In genomic region chr3:148459931-148460513, GRCh38 we compare ENCODE assay signal across 11 cellular contexts.
A peak's percentile ranks its signal among the peaks of the same experiment; 100 is the strongest.
DNase-seq lines count a peak whose midpoint lies in the region; ATAC-seq, FAIRE-seq and TF ChIP-seq lines count a peak whose summit lies in the region.
"Had no signal": no experiment of that assay in that cellular context is flagged by ENCODE, and none has a peak within 500 bp of the region (broad histone marks: within the 10 kb centered on the region; RNA-seq: fewer than 3 reads in every experiment).

No MANE protein-coding gene starts in this region.

- CTCF ChIA-PET in activated naive CD4-positive, alpha-beta T cell treated with anti-CD3 and anti-CD28 coated beads, Interleukin-2, amount 10 ng/mL, durations not matched to agents 7 days and 5 days (lab: Charles Lee), result no interaction called here

- no peak overlapping the region for H3K4me3 Mint-ChIP-seq in progenitor cell of endocrine pancreas (ENCODE audit: low read depth)
- H3K4me3 Mint-ChIP-seq in activated naive CD4-positive, alpha-beta T cell treated with anti-CD3 and anti-CD28 coated beads, Interleukin-2, amount 10 ng/mL, durations not matched to agents 7 days and 5 days, result no peak overlapping the region
- H3K4me3 Mint-ChIP-seq: T-helper 17 cell had no signal

- peak; percentile 3 for TF ChIP-seq CTCF in bronchial epithelial cell (IDR thresholded peaks at IDR 0.05; ENCODE audit: insufficient read depth, low read length, severe bottlenecking)
- peak; percentile 17 for TF ChIP-seq CTCF in progenitor cell of endocrine pancreas (IDR thresholded peaks at IDR 0.05; ENCODE audit: unreplicated experiment)

- peak; percentile 3 for DNase-seq in GM04504 (ENCODE audit: low read depth)
- DNase-seq in KBM-7, result peak; percentile 8
- DNase-seq in bronchial epithelial cell (ENCODE audit: low read depth), result no peak
- DNase-seq in progenitor cell of endocrine pancreas (ENCODE audit: low spot score, unreplicated experiment), result no peak
- no peak for DNase-seq in left colon
- DNase-seq in UCSD-AML1 (lab: John Stamatoyannopoulos, UW; ENCODE audit: unreplicated experiment), result no peak
- DNase-seq in NCI-H2171 treated with DMSO at 0.1 percent for 48 hours (lab: John Stamatoyannopoulos, UW), result no peak
- no peak for DNase-seq in activated naive CD4-positive, alpha-beta T cell treated with anti-CD3 and anti-CD28 coated beads, Interleukin-2, amount 10 ng/mL, durations not matched to agents 7 days and 5 days
- DNase-seq: NCI-H1436 treated with DMSO at 0.1 percent for 48 hours, T-helper 17 cell had no signal

- ATAC-seq in left colon, result no peak
- ATAC-seq: activated naive CD4-positive, alpha-beta T cell treated with anti-CD3 and anti-CD28 coated beads, Interleukin-2, amount 50 U/mL, for 72 hours; T-helper 17 cell had no signal

- no peak for FAIRE-seq in bronchial epithelial cell (lab: Jason Lieb, UNC)

- H3K27me3 Mint-ChIP-seq in progenitor cell of endocrine pancreas, result no peaks in the 10 kb centered on the region
- no peaks in the 10 kb centered on the region for H3K27me3 Mint-ChIP-seq in activated naive CD4-positive, alpha-beta T cell treated with anti-CD3 and anti-CD28 coated beads, Interleukin-2, amount 10 ng/mL, durations not matched to agents 7 days and 5 days
- H3K27me3 Mint-ChIP-seq: T-helper 17 cell had no signal

- H3K36me3 Mint-ChIP-seq in progenitor cell of endocrine pancreas (ENCODE audit: insufficient read depth), result peaks cover 14% of the 10 kb centered on the region
- no peaks in the 10 kb centered on the region for H3K36me3 Mint-ChIP-seq in activated naive CD4-positive, alpha-beta T cell treated with anti-CD3 and anti-CD28 coated beads, Interleukin-2, amount 10 ng/mL, durations not matched to agents 7 days and 5 days
- H3K36me3 Mint-ChIP-seq: activated naive CD4-positive, alpha-beta T cell treated with anti-CD3 and anti-CD28 coated beads, Interleukin-2, amount 50 U/mL, for 72 hours had no signal

- H3K9me3 Mint-ChIP-seq in progenitor cell of endocrine pancreas (ENCODE audit: low read depth), result peaks cover 32% of the 10 kb centered on the region
- H3K9me3 Mint-ChIP-seq in activated naive CD4-positive, alpha-beta T cell treated with anti-CD3 and anti-CD28 coated beads, Interleukin-2, amount 10 ng/mL, durations not matched to agents 7 days and 5 days, result no peaks in the 10 kb centered on the region

- intact Hi-C loops in left colon (cut with DNase I, micrococcal nuclease), result no loop called here

- H3K27me3 ChIP-seq in bronchial epithelial cell (ENCODE audit: control insufficient read depth, insufficient read depth, low read length), result no peaks in the 10 kb centered on the region

- H3K36me3 ChIP-seq in bronchial epithelial cell (ENCODE audit: control insufficient read depth, insufficient read depth, low read length), result no peaks in the 10 kb centered on the region

- H3K4me1 Mint-ChIP-seq in progenitor cell of endocrine pancreas (ENCODE audit: low read depth), result peaks cover 9% of the 10 kb centered on the region
- H3K4me1 Mint-ChIP-seq in activated naive CD4-positive, alpha-beta T cell treated with anti-CD3 and anti-CD28 coated beads, Interleukin-2, amount 10 ng/mL, durations not matched to agents 7 days and 5 days, result no peaks in the 10 kb centered on the region
- H3K4me1 Mint-ChIP-seq: T-helper 17 cell had no signal

- no peak overlapping the region for H3K27ac Mint-ChIP-seq in progenitor cell of endocrine pancreas
- H3K27ac Mint-ChIP-seq in activated naive CD4-positive, alpha-beta T cell treated with anti-CD3 and anti-CD28 coated beads, Interleukin-2, amount 10 ng/mL, durations not matched to agents 7 days and 5 days, result no peak overlapping the region
- H3K27ac Mint-ChIP-seq: activated naive CD4-positive, alpha-beta T cell treated with anti-CD3 and anti-CD28 coated beads, Interleukin-2, amount 50 U/mL, for 72 hours; T-helper 17 cell had no signal

- in situ Hi-C loops in KBM-7 (cut with MboI; ENCODE audit: low pct_unique_long_range_greater_than_20kb, low sequenced_read_pairs), result no loop called here

- no peak overlapping the region for H3K4me3 ChIP-seq in bronchial epithelial cell (ENCODE audit: low read depth, low read length)

Comparison
In these comparisons a context has a peak if more than half of its experiments do, and no peak if none do; other contexts are left out.
1. DNase-seq: peak in GM04504 (single experiment) and KBM-7 (single experiment); none in bronchial epithelial cell (single experiment), progenitor cell of endocrine pancreas (single experiment), left colon (0 of 2), UCSD-AML1 (single experiment), NCI-H2171 treated with DMSO at 0.1 percent for 48 hours (single experiment) and activated naive CD4-positive, alpha-beta T cell treated with anti-CD3 and anti-CD28 coated beads, Interleukin-2, amount 10 ng/mL, durations not matched to agents 7 days and 5 days (single experiment).